Comparison of ENCODE assay signal across 1 cellular context in the genomic region with DNA sequence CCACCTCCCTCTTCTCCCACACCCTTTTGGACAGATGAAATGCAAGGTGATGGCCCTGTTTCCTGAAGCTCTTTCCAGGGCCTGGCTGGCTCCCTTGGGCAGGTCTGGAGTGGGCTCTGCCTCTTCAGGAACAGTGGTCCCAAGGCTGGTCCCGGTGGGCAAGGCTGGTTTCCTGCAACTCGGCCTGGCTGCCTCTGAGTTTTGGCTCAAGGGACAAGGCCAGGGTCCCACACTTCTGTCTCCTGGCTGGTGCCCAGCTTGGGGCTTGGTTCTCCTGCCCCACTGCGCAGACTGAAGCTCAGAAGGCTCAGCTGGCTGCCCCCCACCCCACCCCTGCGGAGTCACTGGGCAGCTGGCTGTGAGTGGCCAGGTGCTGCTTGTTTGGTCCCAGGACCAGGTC.
TF ChIP-seq lines count a peak whose summit lies in the region.

No MANE protein-coding gene starts in this region.

TF ChIP-seq in WTC11, 78 proteins besides CTCF, POLR2A, EP300 and RAD21 (continued from another document):
- TF ChIP-seq, protein P1, sequence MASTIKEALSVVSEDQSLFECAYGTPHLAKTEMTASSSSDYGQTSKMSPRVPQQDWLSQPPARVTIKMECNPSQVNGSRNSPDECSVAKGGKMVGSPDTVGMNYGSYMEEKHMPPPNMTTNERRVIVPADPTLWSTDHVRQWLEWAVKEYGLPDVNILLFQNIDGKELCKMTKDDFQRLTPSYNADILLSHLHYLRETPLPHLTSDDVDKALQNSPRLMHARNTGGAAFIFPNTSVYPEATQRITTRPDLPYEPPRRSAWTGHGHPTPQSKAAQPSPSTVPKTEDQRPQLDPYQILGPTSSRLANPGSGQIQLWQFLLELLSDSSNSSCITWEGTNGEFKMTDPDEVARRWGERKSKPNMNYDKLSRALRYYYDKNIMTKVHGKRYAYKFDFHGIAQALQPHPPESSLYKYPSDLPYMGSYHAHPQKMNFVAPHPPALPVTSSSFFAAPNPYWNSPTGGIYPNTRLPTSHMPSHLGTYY (CRISPR knock-in tag; IDR thresholded peaks at IDR 0.05) = no peak
- TF ChIP-seq PRDM15 (CRISPR knock-in tag; IDR thresholded peaks at IDR 0.05) (no peak), NFYB (CRISPR knock-in tag; conservative IDR thresholded peaks at IDR 0.05; ENCODE audit: low read depth) (no peak), NR3C1 (CRISPR knock-in tag; conservative IDR thresholded peaks at IDR 0.05; ENCODE audit: low read depth) (no peak), ZNF138 (CRISPR knock-in tag; conservative IDR thresholded peaks at IDR 0.05) (no peak), TEAD1 (CRISPR knock-in tag; IDR thresholded peaks at IDR 0.05) (no peak), ESRRA (CRISPR knock-in tag; IDR thresholded peaks at IDR 0.05; ENCODE audit: borderline replicate concordance) (no peak), ZNF219 (CRISPR knock-in tag; IDR thresholded peaks at IDR 0.05; ENCODE audit: borderline replicate concordance) (no peak)
- TF ChIP-seq, protein P2, sequence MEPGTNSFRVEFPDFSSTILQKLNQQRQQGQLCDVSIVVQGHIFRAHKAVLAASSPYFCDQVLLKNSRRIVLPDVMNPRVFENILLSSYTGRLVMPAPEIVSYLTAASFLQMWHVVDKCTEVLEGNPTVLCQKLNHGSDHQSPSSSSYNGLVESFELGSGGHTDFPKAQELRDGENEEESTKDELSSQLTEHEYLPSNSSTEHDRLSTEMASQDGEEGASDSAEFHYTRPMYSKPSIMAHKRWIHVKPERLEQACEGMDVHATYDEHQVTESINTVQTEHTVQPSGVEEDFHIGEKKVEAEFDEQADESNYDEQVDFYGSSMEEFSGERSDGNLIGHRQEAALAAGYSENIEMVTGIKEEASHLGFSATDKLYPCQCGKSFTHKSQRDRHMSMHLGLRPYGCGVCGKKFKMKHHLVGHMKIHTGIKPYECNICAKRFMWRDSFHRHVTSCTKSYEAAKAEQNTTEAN (CRISPR knock-in tag; IDR thresholded peaks at IDR 0.05) = no peak
